In the genomic region with DNA sequence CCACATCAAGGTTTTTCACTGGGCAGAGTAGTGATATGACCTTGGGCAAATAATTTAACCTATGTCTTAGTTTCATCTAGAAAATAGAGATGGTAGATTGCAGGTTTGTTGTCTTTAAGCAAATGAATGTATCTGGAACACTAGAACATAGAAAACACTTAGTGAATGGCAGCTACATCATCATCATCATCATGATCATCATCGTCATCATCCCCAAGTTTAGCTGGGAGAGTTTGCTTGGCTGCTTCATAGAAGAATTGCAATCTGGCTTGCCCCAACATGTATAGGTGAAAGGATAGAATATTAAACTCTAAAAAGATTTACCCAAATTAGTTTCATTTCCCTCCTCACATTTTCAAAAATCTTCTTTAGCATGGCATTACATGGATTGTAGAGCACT, we compare ENCODE assay signal across 16 cellular contexts.
DNase-seq lines count a peak whose midpoint lies in the region; ATAC-seq and TF ChIP-seq lines count a peak whose summit lies in the region.
"Had no signal": no experiment of that assay in that cellular context is flagged by ENCODE, and none has a peak within 500 bp of the region (broad histone marks: within the 10 kb centered on the region; RNA-seq: fewer than 3 reads in every experiment).

No MANE protein-coding gene starts in this region.

- CTCF ChIA-PET in MCF 10A (lab: Yijun Ruan, JAX) (interaction anchor here (0.7 to 5.0 kb wide), 10 partner anchors 9 to 1172 kb away, joined by 3 to 23 read pairs (median 6); no protein-coding TSS in a partner anchor), mammary epithelial cell (lab: Charles Lee; ENCODE audit: low non-redundant PET) (no interaction called here)

- no peak for DNase-seq in MCF 10A (ENCODE audit: unreplicated experiment)
- no peak for DNase-seq in breast epithelium (ENCODE audit: low spot score in 2 of 2)
- peak; percentile 1 for DNase-seq in mammary epithelial cell
- peak; percentile 20 to 52 for DNase-seq in foreskin keratinocyte
- DNase-seq in AML-193 (lab: John Stamatoyannopoulos, UW): no peak
- DNase-seq in erythroblast (lab: John Stamatoyannopoulos, UW): no peak
- DNase-seq: ACHN; C1 segment of cervical spinal cord; CD4-positive, alpha-beta T cell; DMS79; KG1 had no signal

- H3K36me3 Mint-ChIP-seq in MCF 10A (ENCODE audit: insufficient read depth, unreplicated experiment): no peaks in the 10 kb centered on the region
- no peaks in the 10 kb centered on the region for H3K36me3 Mint-ChIP-seq in stimulated activated memory B cell treated with anti-CD40 and anti-IgM and Interleukin-4, amounts not matched to agents 10 μg/mL and 1 μg/mL and 100 μg/mL, for 72 hours
- H3K36me3 Mint-ChIP-seq: IgD-negative memory B cell had no signal

- BruUV-seq in MCF 10A (replicated peaks; lab: Mats Ljungman, UMichigan) (no TSS peak), mammary epithelial cell (replicated peaks; lab: Mats Ljungman, UMichigan) (no TSS peak)

- TF ChIP-seq POLR2A in breast epithelium (IDR thresholded peaks at IDR 0.05) (no peak), erythroblast (IDR thresholded peaks at IDR 0.05; ENCODE audit: low read length) (no peak)

- no peaks in the 10 kb centered on the region for H4K20me1 ChIP-seq in mammary epithelial cell (ENCODE audit: insufficient read depth, low read length)

- TF ChIP-seq CTCF in MCF 10A (IDR thresholded peaks at IDR 0.05; ENCODE audit: unreplicated experiment): no peak
- no peak for TF ChIP-seq CTCF in breast epithelium (IDR thresholded peaks at IDR 0.05)
- no peak for TF ChIP-seq CTCF in mammary epithelial cell (conservative IDR thresholded peaks at IDR 0.05 in 1 of 2, IDR thresholded peaks at IDR 0.05 in 1 of 2; ENCODE audit: extremely low read depth in 1 of 2, insufficient read depth in 1 of 2, low read depth in 1 of 2, low read length in 2 of 2)
- no peak for TF ChIP-seq CTCF in foreskin keratinocyte (conservative IDR thresholded peaks at IDR 0.05)

- no peak overlapping the region for H3K9ac ChIP-seq in mammary epithelial cell (ENCODE audit: insufficient read depth, low read length)

- peaks cover 13% of the 10 kb centered on the region for H3K4me1 Mint-ChIP-seq in MCF 10A (ENCODE audit: insufficient read depth, unreplicated experiment)
- H3K4me1 Mint-ChIP-seq in stimulated activated memory B cell treated with anti-CD40 and anti-IgM and Interleukin-4, amounts not matched to agents 10 μg/mL and 1 μg/mL and 100 μg/mL, for 72 hours: no peaks in the 10 kb centered on the region

- H3K9me3 ChIP-seq in breast epithelium (no peaks in the 10 kb centered on the region), mammary epithelial cell (replicated peaks; ENCODE audit: insufficient read depth, low read length) (no peaks in the 10 kb centered on the region)

- H3K27me3 Mint-ChIP-seq in MCF 10A (ENCODE audit: insufficient read depth, unreplicated experiment): peaks cover 9% of the 10 kb centered on the region
- H3K27me3 Mint-ChIP-seq in stimulated activated memory B cell treated with anti-CD40 and anti-IgM and Interleukin-4, amounts not matched to agents 10 μg/mL and 1 μg/mL and 100 μg/mL, for 72 hours: no peaks in the 10 kb centered on the region

- in situ Hi-C loops in mammary epithelial cell (cut with MboI; ENCODE audit: low sequenced_read_pairs in 2 of 2): loop anchor here in 1 of 2 donors (25.0 kb wide), 2 partner anchors 776 to 1051 kb away; a partner anchor contains a TSS

- peak overlapping the region; percentile 6 for H3K4me2 ChIP-seq in mammary epithelial cell (ENCODE audit: insufficient read depth, low read depth, low read length)

- H3K4me1 ChIP-seq in breast epithelium (no peaks in the 10 kb centered on the region), mammary epithelial cell (ENCODE audit: insufficient read depth, low read length) (peaks cover 16% of the 10 kb centered on the region), foreskin keratinocyte (peaks cover 12% of the 10 kb centered on the region)

- H2AFZ ChIP-seq in mammary epithelial cell (ENCODE audit: low read depth, low read length): no peak overlapping the region

- no peak overlapping the region for H3K4me3 Mint-ChIP-seq in MCF 10A (ENCODE audit: unreplicated experiment)
- H3K4me3 Mint-ChIP-seq in stimulated activated memory B cell treated with anti-CD40 and anti-IgM and Interleukin-4, amounts not matched to agents 10 μg/mL and 1 μg/mL and 100 μg/mL, for 72 hours: no peak overlapping the region
- H3K4me3 Mint-ChIP-seq: B cell; CD4-positive, alpha-beta T cell; IgD-negative memory B cell had no signal

- H3K27ac ChIP-seq in breast epithelium (no peak overlapping the region), mammary epithelial cell (ENCODE audit: insufficient read depth, low read depth, low read length) (no peak overlapping the region), foreskin keratinocyte (peak overlapping the region; percentile 74)
- H3K27ac ChIP-seq: 22Rv1 had no signal

- H3K36me3 ChIP-seq in breast epithelium: no peaks in the 10 kb centered on the region
- H3K36me3 ChIP-seq in mammary epithelial cell (ENCODE audit: insufficient read depth, low read length): no peaks in the 10 kb centered on the region

- H3K4me3 ChIP-seq in breast epithelium: no peak overlapping the region
- H3K4me3 ChIP-seq in mammary epithelial cell (replicated peaks in 1 of 3; ENCODE audit: insufficient read depth in 1 of 3, low read depth in 2 of 3, low read length in 3 of 3): no peak overlapping the region

- H3K79me2 ChIP-seq in mammary epithelial cell (ENCODE audit: insufficient read depth, low read length): no peaks in the 10 kb centered on the region

- no peak for ATAC-seq in foreskin keratinocyte
- no peak for ATAC-seq in stimulated activated memory B cell treated with anti-CD40 and anti-IgM and Interleukin-4, amounts not matched to agents 10 μg/mL and 1 μg/mL and 100 μg/mL, for 72 hours
- ATAC-seq: HCT116 had no signal

- peak overlapping the region; percentile 44 for H3K27ac Mint-ChIP-seq in MCF 10A (ENCODE audit: low read depth, unreplicated experiment)
- H3K27ac Mint-ChIP-seq in stimulated activated memory B cell treated with anti-CD40 and anti-IgM and Interleukin-4, amounts not matched to agents 10 μg/mL and 1 μg/mL and 100 μg/mL, for 72 hours: no peak overlapping the region
- H3K27ac Mint-ChIP-seq: B cell; CD4-positive, alpha-beta T cell; IgD-negative memory B cell had no signal

- dilution Hi-C loops in mammary epithelial cell (cut with HindIII; ENCODE audit: low sequenced_read_pairs): no loop called here

- POLR2A ChIA-PET in MCF 10A (lab: Yijun Ruan, JAX): interaction anchor here (0.8 to 1.0 kb wide), 2 partner anchors 18 to 120 kb away, joined by 3 read pairs; no protein-coding TSS in a partner anchor

- 92% methylated on average over 1 of the region's 1 CpG for WGBS in mammary epithelial cell (ENCODE audit: low coverage, missing lambda C conversion rate)

- intact Hi-C loops in MCF 10A (cut with micrococcal nuclease): no loop called here
- intact Hi-C loops in breast epithelium (cut with DNase I; ENCODE audit: low total_unique reads): no loop called here
- intact Hi-C loops in mammary epithelial cell (cut with micrococcal nuclease): no loop called here

- no peaks in the 10 kb centered on the region for H3K9me3 Mint-ChIP-seq in MCF 10A (ENCODE audit: unreplicated experiment)
- H3K9me3 Mint-ChIP-seq in stimulated activated memory B cell treated with anti-CD40 and anti-IgM and Interleukin-4, amounts not matched to agents 10 μg/mL and 1 μg/mL and 100 μg/mL, for 72 hours: no peaks in the 10 kb centered on the region
- H3K9me3 Mint-ChIP-seq: CD4-positive, alpha-beta T cell; IgD-negative memory B cell had no signal

- H3K27me3 ChIP-seq in breast epithelium (no peaks in the 10 kb centered on the region), mammary epithelial cell (ENCODE audit: insufficient read depth, low read length) (no peaks in the 10 kb centered on the region), foreskin keratinocyte (no peaks in the 10 kb centered on the region)

Comparison
In these comparisons a context has a peak if more than half of its experiments do, and no peak if none do; other contexts are left out.
1. DNase-seq: peak in mammary epithelial cell (single experiment) and foreskin keratinocyte (2 of 2); none in MCF 10A (single experiment), breast epithelium (0 of 2), AML-193 (0 of 2) and erythroblast (0 of 2).